In genomic region chr14:56131865-56132830, GRCh38 we compare ENCODE assay signal across 10 cellular contexts. TPM values are rescaled to one million over a fixed set of nuclear protein-coding genes. Genes with fewer than 3 reads are reported as not detected.
A peak's percentile ranks its signal among the peaks of the same experiment; 100 is the strongest.
DNase-seq lines count a peak whose midpoint lies in the region; ATAC-seq and TF ChIP-seq lines count a peak whose summit lies in the region.
"Had no signal": no experiment of that assay in that cellular context is flagged by ENCODE, and none has a peak within 500 bp of the region (broad histone marks: within the 10 kb centered on the region; RNA-seq: fewer than 3 reads in every experiment).

No MANE protein-coding gene starts in this region.

- in situ Hi-C loops in G401 (cut with HindIII; ENCODE audit: low sequenced_read_pairs): no loop called here

- peak overlapping the region; percentile 36 for H3K27ac ChIP-seq in mesodermal cell (ENCODE audit: low read depth, low read length, severe bottlenecking)

- intact Hi-C loops in Caco-2 (cut with micrococcal nuclease; ENCODE audit: unreplicated experiment): no loop called here

- H3K27me3 Mint-ChIP-seq in T-helper 17 cell: peaks cover 34% of the 10 kb centered on the region
- H3K27me3 Mint-ChIP-seq in Caco-2 (ENCODE audit: insufficient read depth, unreplicated experiment): peaks cover 6% of the 10 kb centered on the region

- BruUV-seq in Caco-2 (replicated peaks; lab: Mats Ljungman, UMichigan): no TSS peak

- H3K4me3 ChIP-seq in mesodermal cell (ENCODE audit: extremely low read depth, insufficient read depth, low read length, poor library complexity, severe bottlenecking): no peak overlapping the region
- H3K4me3 ChIP-seq in Caco-2 (ENCODE audit: low read depth, low read length): no peak overlapping the region

- DNase-seq in CD1c-positive myeloid dendritic cell (ENCODE audit: extremely low spot score): peak; percentile 23
- peak; percentile 65 for DNase-seq in G401 (ENCODE audit: low spot score)
- no peak for DNase-seq in T-helper 17 cell
- no peak for DNase-seq in hepatic stellate cell (ENCODE audit: low spot score)
- DNase-seq in Caco-2: no peak
- DNase-seq: activated naive CD4-positive, alpha-beta T cell treated with Interleukin-2 at 50 U/mL for 16 hours; Karpas-422; right cardiac atrium had no signal

- POLR2A ChIA-PET in Caco-2 (lab: Charles Lee): no interaction called here

- H3K4me3 Mint-ChIP-seq in T-helper 17 cell (peak overlapping the region; percentile 62), Caco-2 (ENCODE audit: unreplicated experiment) (no peak overlapping the region)

- H3K36me3 ChIP-seq in mesodermal cell (ENCODE audit: control insufficient read depth, insufficient read depth, low read length) (no peaks in the 10 kb centered on the region), Caco-2 (ENCODE audit: control insufficient read depth, insufficient read depth, low read length) (no peaks in the 10 kb centered on the region)

- ATAC-seq in T-helper 17 cell (peak; percentile 60), GM19351 (IDR thresholded peaks at IDR 0.05; ENCODE audit: unreplicated experiment) (no peak)

- H3K4me1 Mint-ChIP-seq in T-helper 17 cell: peaks cover 42% of the 10 kb centered on the region
- no peaks in the 10 kb centered on the region for H3K4me1 Mint-ChIP-seq in Caco-2 (ENCODE audit: low read depth, unreplicated experiment)

- H3K4me1 ChIP-seq in mesodermal cell (ENCODE audit: control insufficient read depth, insufficient read depth, low read length, poor library complexity, severe bottlenecking) (peaks cover 15% of the 10 kb centered on the region), Caco-2 (no peaks in the 10 kb centered on the region)

- H3K27ac Mint-ChIP-seq in T-helper 17 cell (no peak overlapping the region), Caco-2 (ENCODE audit: unreplicated experiment) (no peak overlapping the region)

- H3K27me3 ChIP-seq in Caco-2 (replicated peaks; ENCODE audit: control insufficient read depth, insufficient read depth, low read length): no peaks in the 10 kb centered on the region

- H3K36me3 Mint-ChIP-seq in T-helper 17 cell (ENCODE audit: low read depth) (peaks cover 3% of the 10 kb centered on the region), Caco-2 (ENCODE audit: insufficient read depth, unreplicated experiment) (no peaks in the 10 kb centered on the region)

- WGBS in mesodermal cell (ENCODE audit: insufficient coverage in 2 of 2), 2 experiments: 69 to 74% methylated on average over 7 to 8 of the region's 14 CpGs

- CTCF ChIA-PET in Caco-2 (lab: Charles Lee): no interaction called here

- no peaks in the 10 kb centered on the region for H3K9me3 Mint-ChIP-seq in Caco-2 (ENCODE audit: unreplicated experiment)

- H3K9me3 ChIP-seq in T-helper 17 cell (ENCODE audit: control insufficient read depth, low read length, poor library complexity, severe bottlenecking) (no peaks in the 10 kb centered on the region), mesodermal cell (ENCODE audit: control insufficient read depth, low read length) (no peaks in the 10 kb centered on the region), Caco-2 (no peaks in the 10 kb centered on the region)

- no peak for TF ChIP-seq CTCF in Caco-2 (IDR thresholded peaks at IDR 0.05; ENCODE audit: insufficient read depth in 1 of 2, low read depth in 1 of 2, low read length in 1 of 2, severe bottlenecking in 1 of 2, unreplicated experiment in 1 of 2)

RNA-seq across cellular contexts. Expression of gene PELI2, which starts 13.9 kb away (rescaled TPM):
- total RNA-seq in G401 (2014; rRNA removed; shearing (Covaris generic)): under 0.01 and 0.10 TPM in 2 replicates
- total RNA-seq in T-helper 17 cell (10 to 100 TPM; 11.2 to 26.3 TPM), Caco-2 (2022) (8.1 and 8.5 TPM in 2 replicates)
- polyA plus RNA-seq in mesodermal cell (2013, experiment 1 of 2): 17.5 TPM
- polyA plus RNA-seq in mesodermal cell (2013, experiment 2 of 2): 15.3 TPM

Comparison
In these comparisons a context has a peak if more than half of its experiments do, and no peak if none do; other contexts are left out.
1. DNase-seq: peak in CD1c-positive myeloid dendritic cell (single experiment) and G401 (single experiment); none in T-helper 17 cell (0 of 3), hepatic stellate cell (single experiment) and Caco-2 (0 of 2).